Comparison of ENCODE assay signal across 1 cellular context in the genomic region with DNA sequence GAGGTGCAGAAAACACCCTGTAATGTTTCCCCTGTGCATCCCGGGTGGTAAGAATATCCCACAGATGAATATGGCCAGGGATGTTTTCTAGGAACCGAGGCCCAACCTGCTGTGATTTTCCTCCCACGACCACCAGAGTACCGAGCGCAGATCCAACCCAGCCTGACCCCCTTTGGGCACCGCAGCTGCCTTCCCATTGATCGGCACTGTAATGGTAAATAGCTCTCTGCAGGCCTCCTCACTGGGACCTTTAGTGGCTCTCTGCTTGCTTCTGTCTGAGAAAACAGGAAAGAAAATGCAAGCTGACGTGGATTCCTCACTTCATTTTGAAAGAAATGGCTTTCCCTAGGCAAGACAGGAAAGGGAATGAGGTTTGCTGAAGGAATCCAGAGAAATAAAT.
TF ChIP-seq lines count a peak whose summit lies in the region.

No MANE protein-coding gene starts in this region.

TF ChIP-seq in GM23338, 12 proteins besides CTCF, POLR2A, EP300 and RAD21:
- TF ChIP-seq, protein P1, sequence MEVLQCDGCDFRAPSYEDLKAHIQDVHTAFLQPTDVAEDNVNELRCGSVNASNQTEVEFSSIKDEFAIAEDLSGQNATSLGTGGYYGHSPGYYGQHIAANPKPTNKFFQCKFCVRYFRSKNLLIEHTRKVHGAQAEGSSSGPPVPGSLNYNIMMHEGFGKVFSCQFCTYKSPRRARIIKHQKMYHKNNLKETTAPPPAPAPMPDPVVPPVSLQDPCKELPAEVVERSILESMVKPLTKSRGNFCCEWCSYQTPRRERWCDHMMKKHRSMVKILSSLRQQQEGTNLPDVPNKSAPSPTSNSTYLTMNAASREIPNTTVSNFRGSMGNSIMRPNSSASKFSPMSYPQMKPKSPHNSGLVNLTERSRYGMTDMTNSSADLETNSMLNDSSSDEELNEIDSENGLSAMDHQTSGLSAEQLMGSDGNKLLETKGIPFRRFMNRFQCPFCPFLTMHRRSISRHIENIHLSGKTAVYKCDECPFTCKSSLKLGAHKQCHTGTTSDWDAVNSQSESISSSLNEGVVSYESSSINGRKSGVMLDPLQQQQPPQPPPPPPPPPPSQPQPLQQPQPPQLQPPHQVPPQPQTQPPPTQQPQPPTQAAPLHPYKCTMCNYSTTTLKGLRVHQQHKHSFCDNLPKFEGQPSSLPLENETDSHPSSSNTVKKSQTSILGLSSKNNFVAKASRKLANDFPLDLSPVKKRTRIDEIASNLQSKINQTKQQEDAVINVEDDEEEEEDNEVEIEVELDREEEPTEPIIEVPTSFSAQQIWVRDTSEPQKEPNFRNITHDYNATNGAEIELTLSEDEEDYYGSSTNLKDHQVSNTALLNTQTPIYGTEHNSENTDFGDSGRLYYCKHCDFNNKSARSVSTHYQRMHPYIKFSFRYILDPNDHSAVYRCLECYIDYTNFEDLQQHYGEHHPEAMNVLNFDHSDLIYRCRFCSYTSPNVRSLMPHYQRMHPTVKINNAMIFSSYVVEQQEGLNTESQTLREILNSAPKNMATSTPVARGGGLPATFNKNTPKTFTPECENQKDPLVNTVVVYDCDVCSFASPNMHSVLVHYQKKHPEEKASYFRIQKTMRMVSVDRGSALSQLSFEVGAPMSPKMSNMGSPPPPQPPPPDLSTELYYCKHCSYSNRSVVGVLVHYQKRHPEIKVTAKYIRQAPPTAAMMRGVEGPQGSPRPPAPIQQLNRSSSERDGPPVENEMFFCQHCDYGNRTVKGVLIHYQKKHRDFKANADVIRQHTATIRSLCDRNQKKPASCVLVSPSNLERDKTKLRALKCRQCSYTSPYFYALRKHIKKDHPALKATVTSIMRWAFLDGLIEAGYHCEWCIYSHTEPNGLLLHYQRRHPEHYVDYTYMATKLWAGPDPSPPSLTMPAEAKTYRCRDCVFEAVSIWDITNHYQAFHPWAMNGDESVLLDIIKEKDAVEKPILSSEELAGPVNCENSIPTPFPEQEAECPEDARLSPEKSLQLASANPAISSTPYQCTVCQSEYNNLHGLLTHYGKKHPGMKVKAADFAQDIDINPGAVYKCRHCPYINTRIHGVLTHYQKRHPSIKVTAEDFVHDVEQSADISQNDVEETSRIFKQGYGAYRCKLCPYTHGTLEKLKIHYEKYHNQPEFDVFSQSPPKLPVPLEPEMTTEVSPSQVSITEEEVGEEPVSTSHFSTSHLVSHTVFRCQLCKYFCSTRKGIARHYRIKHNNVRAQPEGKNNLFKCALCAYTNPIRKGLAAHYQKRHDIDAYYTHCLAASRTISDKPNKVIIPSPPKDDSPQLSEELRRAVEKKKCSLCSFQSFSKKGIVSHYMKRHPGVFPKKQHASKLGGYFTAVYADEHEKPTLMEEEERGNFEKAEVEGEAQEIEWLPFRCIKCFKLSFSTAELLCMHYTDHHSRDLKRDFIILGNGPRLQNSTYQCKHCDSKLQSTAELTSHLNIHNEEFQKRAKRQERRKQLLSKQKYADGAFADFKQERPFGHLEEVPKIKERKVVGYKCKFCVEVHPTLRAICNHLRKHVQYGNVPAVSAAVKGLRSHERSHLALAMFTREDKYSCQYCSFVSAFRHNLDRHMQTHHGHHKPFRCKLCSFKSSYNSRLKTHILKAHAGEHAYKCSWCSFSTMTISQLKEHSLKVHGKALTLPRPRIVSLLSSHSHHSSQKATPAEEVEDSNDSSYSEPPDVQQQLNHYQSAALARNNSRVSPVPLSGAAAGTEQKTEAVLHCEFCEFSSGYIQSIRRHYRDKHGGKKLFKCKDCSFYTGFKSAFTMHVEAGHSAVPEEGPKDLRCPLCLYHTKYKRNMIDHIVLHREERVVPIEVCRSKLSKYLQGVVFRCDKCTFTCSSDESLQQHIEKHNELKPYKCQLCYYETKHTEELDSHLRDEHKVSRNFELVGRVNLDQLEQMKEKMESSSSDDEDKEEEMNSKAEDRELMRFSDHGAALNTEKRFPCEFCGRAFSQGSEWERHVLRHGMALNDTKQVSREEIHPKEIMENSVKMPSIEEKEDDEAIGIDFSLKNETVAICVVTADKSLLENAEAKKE (CRISPR knock-in tag; IDR thresholded peaks at IDR 0.05): peak; percentile 67; the same call in 1 of the 2 replicates
- peak; percentile 35; the same call in 1 of the 2 replicates for TF ChIP-seq NANOG (IDR thresholded peaks at IDR 0.05; ENCODE audit: borderline replicate concordance)
- TF ChIP-seq EZH2phosphoT487 (IDR thresholded peaks at IDR 0.05; ENCODE audit: unreplicated experiment): no peak
